8 cellular contexts compared by ENCODE assay signal in genomic region chr1:169348356-169349036, GRCh38. TPM values are rescaled to one million over a fixed set of nuclear protein-coding genes. Genes with fewer than 3 reads are reported as not detected.
DNase-seq lines count a peak whose midpoint lies in the region; ATAC-seq, FAIRE-seq and TF ChIP-seq lines count a peak whose summit lies in the region.

No MANE protein-coding gene starts in this region.

- WGBS in A549 (ENCODE audit: missing lambda C conversion rate) = 36% methylated on average over 5 of the region's 5 CpGs
- no CpG with 5 or more reads among the region's 5 CpGs for WGBS in iPS DF 6.9 (ENCODE audit: insufficient coverage, insufficient read length)

- H3K4me3 Mint-ChIP-seq in activated CD8-positive, alpha-beta T cell treated with anti-CD3 and anti-CD28 coated beads for 36 hours = no peak overlapping the region

- TF ChIP-seq RAD21 in A549 (conservative IDR thresholded peaks at IDR 0.05 in 1 of 2, IDR thresholded peaks at IDR 0.05 in 1 of 2) = peak; percentile 97

- H3K27me3 Mint-ChIP-seq in activated CD8-positive, alpha-beta T cell treated with anti-CD3 and anti-CD28 coated beads for 36 hours = no peaks in the 10 kb centered on the region

- H3K9me3 Mint-ChIP-seq in activated CD8-positive, alpha-beta T cell treated with anti-CD3 and anti-CD28 coated beads for 36 hours = peaks cover 2% of the 10 kb centered on the region

- H3K36me3 Mint-ChIP-seq in activated CD8-positive, alpha-beta T cell treated with anti-CD3 and anti-CD28 coated beads for 36 hours (ENCODE audit: low read depth) = no peaks in the 10 kb centered on the region

- H3K4me2 ChIP-seq in A549 = peak overlapping the region; percentile 23; the same call in 2 of the 3 replicates

- no peaks in the 10 kb centered on the region for H3K36me3 ChIP-seq in iPS DF 6.9 (ENCODE audit: control insufficient read depth, insufficient read depth, low read length)

- TF ChIP-seq POLR2A in A549 (IDR thresholded peaks at IDR 0.05; ENCODE audit: low read length) = no peak

- H3K27ac Mint-ChIP-seq in activated CD8-positive, alpha-beta T cell treated with anti-CD3 and anti-CD28 coated beads for 36 hours = no peak overlapping the region

- H3K4me3 ChIP-seq in A549 = no peak overlapping the region
- H3K4me3 ChIP-seq in iPS DF 6.9 (ENCODE audit: low read length) = no peak overlapping the region

- peak; percentile 84 for FAIRE-seq in A549 (lab: Jason Lieb, UNC)

- no peaks in the 10 kb centered on the region for H3K27me3 ChIP-seq in iPS DF 6.9 (ENCODE audit: control insufficient read depth, insufficient read depth, low read length)

- ATAC-seq in A549 = peak in 1 of 2 experiments; percentile 68; a peak in 3 of 6 replicates
- no peak for ATAC-seq in activated CD8-positive, alpha-beta T cell treated with anti-CD3 and anti-CD28 coated beads for 36 hours
- ATAC-seq in HG02571 (IDR thresholded peaks at IDR 0.05; ENCODE audit: unreplicated experiment) = no peak

- H3K4me1 Mint-ChIP-seq in activated CD8-positive, alpha-beta T cell treated with anti-CD3 and anti-CD28 coated beads for 36 hours (ENCODE audit: low read depth) = peaks cover 20% of the 10 kb centered on the region

- H3K9me3 ChIP-seq in A549 (peaks cover 6% of the 10 kb centered on the region; the same call in 1 of the 3 replicates), iPS DF 6.9 (ENCODE audit: control insufficient read depth, insufficient read depth, low read length) (no peaks in the 10 kb centered on the region)

- CTCF ChIA-PET in A549 (lab: Yijun Ruan, JAX) = interaction anchor here (0.6 to 8.6 kb wide), 50 partner anchors 9 to 1006 kb away, joined by 3 to 157 read pairs (median 4); partner anchors contain the start of genes ATP1B1, BLZF1, DPT and NME7
- CTCF ChIA-PET in activated CD8-positive, alpha-beta T cell treated with anti-CD3 and anti-CD28 coated beads for 36 hours (lab: Charles Lee) = interaction anchor here (0.7 to 5.0 kb wide), 39 partner anchors 10 to 1006 kb away, joined by 3 to 53 read pairs (median 3); no protein-coding TSS in a partner anchor

- intact Hi-C loops in activated CD8-positive, alpha-beta T cell treated with anti-CD3 and anti-CD28 coated beads for 36 hours (cut with micrococcal nuclease) = loop anchor here (10.0 kb wide), 1 partner anchor 744 kb away; no protein-coding TSS in a partner anchor

- DNase-seq in A549 (ENCODE audit: low read depth in 1 of 2, low spot score in 1 of 2) = peak in 1 of 2 experiments; percentile 65
- peak; percentile 72 for DNase-seq in ELR (ENCODE audit: low read depth)
- peak; percentile 13 to 58 for DNase-seq in NCI-H1930 (lab: John Stamatoyannopoulos, UW)
- DNase-seq in activated CD8-positive, alpha-beta T cell treated with anti-CD3 and anti-CD28 coated beads for 36 hours = no peak
- peak; percentile 18 for DNase-seq in iPS DF 6.9 (ENCODE audit: low read depth, low spot score)
- peak; percentile 94 for DNase-seq in superior temporal gyrus (ENCODE audit: extremely low spot score)
- DNase-seq in cortex of kidney (lab: John Stamatoyannopoulos, UW) = no peak

- H3K27ac ChIP-seq in A549 (peak overlapping the region in 1 of 2 experiments; percentile 23; a peak in 3 of 6 replicates), iPS DF 6.9 (ENCODE audit: low read length) (no peak overlapping the region)

- TF ChIP-seq EP300 in A549 (IDR thresholded peaks at IDR 0.05) = no peak

- POLR2A ChIA-PET in A549 (lab: Yijun Ruan, JAX) = interaction anchor here (0.6 to 1.2 kb wide), 5 partner anchors 186 to 960 kb away, joined by 3 to 5 read pairs (median 3); no protein-coding TSS in a partner anchor
- POLR2A ChIA-PET in activated CD8-positive, alpha-beta T cell treated with anti-CD3 and anti-CD28 coated beads for 36 hours (lab: Charles Lee) = no interaction called here

- TF ChIP-seq CTCF in A549 (IDR thresholded peaks at IDR 0.05) = peak; percentile 91
- peak; percentile 96 for TF ChIP-seq CTCF in activated CD8-positive, alpha-beta T cell treated with anti-CD3 and anti-CD28 coated beads for 36 hours (IDR thresholded peaks at IDR 0.05)

- H3K4me1 ChIP-seq in A549 = peaks cover 16% of the 10 kb centered on the region
- no peaks in the 10 kb centered on the region for H3K4me1 ChIP-seq in iPS DF 6.9 (ENCODE audit: control insufficient read depth, insufficient read depth, low read length)

TF ChIP-seq in A549, 52 proteins besides CTCF, POLR2A, EP300 and RAD21:
- TF ChIP-seq TFCP2L1 (CRISPR knock-in tag; IDR thresholded peaks at IDR 0.05) (no peak), SMC3 (IDR thresholded peaks at IDR 0.05) (peak; percentile 94), BHLHE40 (IDR thresholded peaks at IDR 0.05; ENCODE audit: low read depth, low read length) (no peak), FOSL2 (IDR thresholded peaks at IDR 0.05) (no peak), FOSL2 (CRISPR knock-in tag; IDR thresholded peaks at IDR 0.05) (no peak), HOXA7 (CRISPR knock-in tag; IDR thresholded peaks at IDR 0.05) (no peak)

RNA-seq across cellular contexts. Expression of gene NME7, which starts 19.1 kb away (rescaled TPM):
- polyA plus RNA-seq in A549 (2011; rRNA removed) (29.6 and 39.5 TPM in 2 replicates), A549 (2017; fragmentation: RNase III; extraction: RNeasy Plus Mini Kit Qiagen cat#74134 plus additional on column Dnase treatment) (53.5 to 62.3 TPM (median 57.7 TPM) in 3 replicates)
- polyA plus RNA-seq in A549 (2012; cell fraction: cytosol; rRNA removed) = 10.1 and 11.5 TPM in 2 replicates
- 2.7 and 7.1 TPM in 2 replicates for polyA plus RNA-seq in A549 (2012; cell fraction: nucleus; rRNA removed)
- polyA minus RNA-seq in A549 (2011; rRNA and poly(A)+ RNA removed) = 19.7 and 22.2 TPM in 2 replicates
- total RNA-seq in activated CD8-positive, alpha-beta T cell treated with anti-CD3 and anti-CD28 coated beads for 36 hours = 10 to 100 TPM; 15.3 to 17.4 TPM

RNA-seq across cellular contexts. Expression of gene BLZF1, which starts 19.5 kb away (rescaled TPM):
- polyA plus RNA-seq in A549 (2011; rRNA removed) (20.9 and 29.6 TPM in 2 replicates), A549 (2017; fragmentation: RNase III; extraction: RNeasy Plus Mini Kit Qiagen cat#74134 plus additional on column Dnase treatment) (15.6 to 16.2 TPM (median 15.6 TPM) in 3 replicates)
- 2.7 and 2.9 TPM in 2 replicates for polyA plus RNA-seq in A549 (2012; cell fraction: cytosol; rRNA removed)
- 2.0 and 3.6 TPM in 2 replicates for polyA plus RNA-seq in A549 (2012; cell fraction: nucleus; rRNA removed)
- polyA minus RNA-seq in A549 (2011; rRNA and poly(A)+ RNA removed) = 6.3 and 6.4 TPM in 2 replicates
- total RNA-seq in activated CD8-positive, alpha-beta T cell treated with anti-CD3 and anti-CD28 coated beads for 36 hours = 10 to 100 TPM in 1 of 2 experiments, 1 to 10 TPM in 1; 9.8 to 10.1 TPM

Comparison
In these comparisons a context has a peak if more than half of its experiments do, and no peak if none do; other contexts are left out.
1. DNase-seq: peak in ELR (single experiment), NCI-H1930 (2 of 2), iPS DF 6.9 (single experiment) and superior temporal gyrus (single experiment); none in activated CD8-positive, alpha-beta T cell treated with anti-CD3 and anti-CD28 coated beads for 36 hours (single experiment) and cortex of kidney (single experiment).